ENCODE assay signal across 28 cellular contexts in genomic region chr2:6721395-6721794, GRCh38.
"Had no signal": no experiment of that assay in that cellular context is flagged by ENCODE, and none has a peak within 500 bp of the region (broad histone marks: within the 10 kb centered on the region; RNA-seq: fewer than 3 reads in every experiment).

No MANE protein-coding gene starts in this region.

- H3K4me3 ChIP-seq: stomach, suprapubic skin, testis, thoracic aorta, thyroid gland, tibial artery, tibial nerve, transverse colon, upper lobe of left lung, upper lobe of right lung, uterus, vagina had no signal

- H3K36me3 Mint-ChIP-seq: stimulated activated effector memory CD8-positive, alpha-beta T cell treated with anti-CD3 and anti-CD28 coated beads, Interleukin-12 subunit alpha, Interleukin-12 subunit beta, amount 100 ng/mL, for 72 hours; stimulated activated memory B cell treated with anti-CD40 and anti-IgM and Interleukin-4, amounts not matched to agents 10 μg/mL and 1 μg/mL and 100 μg/mL, for 72 hours; stimulated activated naive B cell treated with anti-CD40 and anti-IgM and Interleukin-4, amounts not matched to agents 10 μg/mL and 1 μg/mL and 100 μg/mL, for 72 hours had no signal

- H3K27ac Mint-ChIP-seq: stimulated activated effector memory CD8-positive, alpha-beta T cell treated with anti-CD3 and anti-CD28 coated beads, Interleukin-12 subunit alpha, Interleukin-12 subunit beta, amount 100 ng/mL, for 72 hours; stimulated activated memory B cell treated with anti-CD40 and anti-IgM and Interleukin-4, amounts not matched to agents 10 μg/mL and 1 μg/mL and 100 μg/mL, for 72 hours; stimulated activated naive B cell treated with anti-CD40 and anti-IgM and Interleukin-4, amounts not matched to agents 10 μg/mL and 1 μg/mL and 100 μg/mL, for 72 hours; stimulated activated naive CD8-positive, alpha-beta T cell treated with anti-CD3 and anti-CD28 coated beads, Interleukin-15, amount 100 ng/mL, for 72 hours; stimulated activated naive CD8-positive, alpha-beta T cell treated with anti-CD3 and anti-CD28 coated beads, Interleukin-15, Interleukin-2, amounts not matched to agents 100 ng/mL and 50 ng/mL, for 24 hours; type B pancreatic cell had no signal

- H3K4me3 Mint-ChIP-seq: stimulated activated effector memory CD8-positive, alpha-beta T cell treated with anti-CD3 and anti-CD28 coated beads, Interleukin-12 subunit alpha, Interleukin-12 subunit beta, amount 100 ng/mL, for 72 hours; stimulated activated memory B cell treated with anti-CD40 and anti-IgM and Interleukin-4, amounts not matched to agents 10 μg/mL and 1 μg/mL and 100 μg/mL, for 72 hours; stimulated activated naive B cell treated with anti-CD40 and anti-IgM and Interleukin-4, amounts not matched to agents 10 μg/mL and 1 μg/mL and 100 μg/mL, for 72 hours; stimulated activated naive CD8-positive, alpha-beta T cell treated with anti-CD3 and anti-CD28 coated beads, Interleukin-15, amount 100 ng/mL, for 72 hours; stimulated activated naive CD8-positive, alpha-beta T cell treated with anti-CD3 and anti-CD28 coated beads, Interleukin-15, Interleukin-2, amounts not matched to agents 100 ng/mL and 50 ng/mL, for 24 hours; type B pancreatic cell had no signal

- H3K27me3 ChIP-seq: stomach, suprapubic skin, testis, thyroid gland, tibial artery, tibial nerve, transverse colon, upper lobe of left lung, upper lobe of right lung, uterus, vagina had no signal

- ATAC-seq: stimulated activated effector memory CD8-positive, alpha-beta T cell treated with anti-CD3 and anti-CD28 coated beads, Interleukin-12 subunit alpha, Interleukin-12 subunit beta, amount 100 ng/mL, for 72 hours; stimulated activated memory B cell treated with anti-CD40 and anti-IgM and Interleukin-4, amounts not matched to agents 10 μg/mL and 1 μg/mL and 100 μg/mL, for 72 hours; stimulated activated naive B cell treated with anti-CD40 and anti-IgM and Interleukin-4, amounts not matched to agents 10 μg/mL and 1 μg/mL and 100 μg/mL, for 72 hours; stimulated activated naive CD8-positive, alpha-beta T cell treated with anti-CD3 and anti-CD28 coated beads, Interleukin-15, amount 100 ng/mL, for 72 hours; stimulated activated naive CD8-positive, alpha-beta T cell treated with anti-CD3 and anti-CD28 coated beads, Interleukin-15, Interleukin-2, amounts not matched to agents 100 U/mL and 50 U/mL, for 24 hours; upper lobe of right lung had no signal

- H3K36me3 ChIP-seq: stomach, suprapubic skin, thoracic aorta, thyroid gland, tibial artery, tibial nerve, transverse colon, upper lobe of left lung, upper lobe of right lung, uterus, vagina had no signal

- H3K4me1 ChIP-seq: stomach, suprapubic skin, testis, thyroid gland, tibial artery, tibial nerve, transverse colon, upper lobe of left lung, upper lobe of right lung, uterus, vagina had no signal

- H3K4me1 Mint-ChIP-seq: stimulated activated effector memory CD8-positive, alpha-beta T cell treated with anti-CD3 and anti-CD28 coated beads, Interleukin-12 subunit alpha, Interleukin-12 subunit beta, amount 100 ng/mL, for 72 hours; stimulated activated memory B cell treated with anti-CD40 and anti-IgM and Interleukin-4, amounts not matched to agents 10 μg/mL and 1 μg/mL and 100 μg/mL, for 72 hours; stimulated activated naive B cell treated with anti-CD40 and anti-IgM and Interleukin-4, amounts not matched to agents 10 μg/mL and 1 μg/mL and 100 μg/mL, for 72 hours; stimulated activated naive CD8-positive, alpha-beta T cell treated with anti-CD3 and anti-CD28 coated beads, Interleukin-15, amount 100 ng/mL, for 72 hours had no signal

- H3K9me3 ChIP-seq: stomach, suprapubic skin, testis, thoracic aorta, thyroid gland, tibial artery, tibial nerve, transverse colon, upper lobe of left lung, upper lobe of right lung, uterus, vagina had no signal

- H3K27ac ChIP-seq: stomach, suprapubic skin, testis, thoracic aorta, thyroid gland, tibial artery, tibial nerve, transverse colon, upper lobe of left lung, upper lobe of right lung, uterus, vagina had no signal

- H3K27me3 Mint-ChIP-seq: stimulated activated memory B cell treated with anti-CD40 and anti-IgM and Interleukin-4, amounts not matched to agents 10 μg/mL and 1 μg/mL and 100 μg/mL, for 72 hours had no signal

- H3K9me3 Mint-ChIP-seq: stimulated activated effector memory CD8-positive, alpha-beta T cell treated with anti-CD3 and anti-CD28 coated beads, Interleukin-12 subunit alpha, Interleukin-12 subunit beta, amount 100 ng/mL, for 72 hours; stimulated activated memory B cell treated with anti-CD40 and anti-IgM and Interleukin-4, amounts not matched to agents 10 μg/mL and 1 μg/mL and 100 μg/mL, for 72 hours; stimulated activated naive B cell treated with anti-CD40 and anti-IgM and Interleukin-4, amounts not matched to agents 10 μg/mL and 1 μg/mL and 100 μg/mL, for 72 hours; stimulated activated naive CD8-positive, alpha-beta T cell treated with anti-CD3 and anti-CD28 coated beads, Interleukin-15, amount 100 ng/mL, for 72 hours; stimulated activated naive CD8-positive, alpha-beta T cell treated with anti-CD3 and anti-CD28 coated beads, Interleukin-15, Interleukin-2, amounts not matched to agents 100 ng/mL and 50 ng/mL, for 24 hours had no signal

- DNase-seq: stimulated activated CD4-positive, alpha-beta T cell treated with anti-CD3 and anti-CD28 coated beads, Interleukin-2, amount 100 ng/mL, for 48 hours; stimulated activated CD4-positive, alpha-beta T cell treated with anti-CD3 and anti-CD28 coated beads, Interleukin-4, amount 100 ng/mL, for 1 hour; stimulated activated CD4-positive, alpha-beta T cell treated with anti-CD3 and anti-CD28 coated beads, Interleukin-4, amount 100 ng/mL, for 24 hours; stimulated activated CD4-positive, alpha-beta T cell treated with anti-CD3 and anti-CD28 coated beads, Interleukin-4, amount 100 ng/mL, for 4 hours; stimulated activated CD8-positive, alpha-beta memory T cell treated with anti-CD3 and anti-CD28 coated beads, Interleukin-4, amount 100 ng/mL, for 48 hours; stimulated activated naive B cell treated with anti-CD40 and anti-IgM and Interleukin-4, amounts not matched to agents 10 μg/mL and 1 μg/mL and 100 μg/mL, for 72 hours; stimulated activated naive CD4-positive, alpha-beta T cell; stimulated activated naive CD4-positive, alpha-beta T cell treated with Interleukin-2 at 50 U/mL for 16 hours; stimulated activated naive CD8-positive, alpha-beta T cell treated with anti-CD3 and anti-CD28 coated beads, Interleukin-15, amount 100 ng/mL, for 72 hours; stimulated activated naive CD8-positive, alpha-beta T cell treated with anti-CD3 and anti-CD28 coated beads, Interleukin-15, Interleukin-2, amounts not matched to agents 100 U/mL and 50 U/mL, for 24 hours; stomach; substantia nigra; testis; thyroid gland; tibial artery; transverse colon; trophoblast cell; upper lobe of left lung; upper lobe of right lung; uterus had no signal
